In genomic region chr5:167945542-167946384, GRCh38 we compare ENCODE assay signal across 11 cellular contexts.
DNase-seq lines count a peak whose midpoint lies in the region; ATAC-seq, FAIRE-seq and TF ChIP-seq lines count a peak whose summit lies in the region.
"Had no signal": no experiment of that assay in that cellular context is flagged by ENCODE, and none has a peak within 500 bp of the region (broad histone marks: within the 10 kb centered on the region; RNA-seq: fewer than 3 reads in every experiment).

No MANE protein-coding gene starts in this region.

- no peaks in the 10 kb centered on the region for H3K9me3 ChIP-seq in astrocyte (ENCODE audit: insufficient read depth, low read depth, low read length)
- no peaks in the 10 kb centered on the region for H3K9me3 ChIP-seq in right atrium auricular region
- no peaks in the 10 kb centered on the region for H3K9me3 ChIP-seq in smooth muscle cell (replicated peaks; ENCODE audit: low read depth)

- no peak for TF ChIP-seq CTCF in astrocyte (IDR thresholded peaks at IDR 0.05; ENCODE audit: insufficient read depth, low read depth, low read length)
- TF ChIP-seq CTCF in right atrium auricular region (IDR thresholded peaks at IDR 0.05): no peak
- no peak for TF ChIP-seq CTCF in smooth muscle cell (IDR thresholded peaks at IDR 0.05; ENCODE audit: borderline replicate concordance, insufficient read depth, poor library complexity, severe bottlenecking)

- peak overlapping the region; percentile 99 for H3K27ac Mint-ChIP-seq in astrocyte (ENCODE audit: unreplicated experiment)
- H3K27ac Mint-ChIP-seq in naive thymus-derived CD8-positive, alpha-beta T cell: no peak overlapping the region
- H3K27ac Mint-ChIP-seq: activated T-helper 2 cell treated with anti-CD3 and anti-CD28 coated beads, Interferon-gamma antibody, Interleukin-2, Interleukin-4, amounts not matched to agents 10 μg/mL and 5 μg/mL and 100 μg/mL, durations not matched to agents 14 hours and 24 hours and 36 hours; memory B cell had no signal

- POLR2A ChIA-PET in naive thymus-derived CD8-positive, alpha-beta T cell (lab: Charles Lee): no interaction called here

- no peak for ATAC-seq in HG03097 (IDR thresholded peaks at IDR 0.05; ENCODE audit: low FRiP score, unreplicated experiment)
- no peak for ATAC-seq in naive thymus-derived CD8-positive, alpha-beta T cell

- no peaks in the 10 kb centered on the region for H3K36me3 ChIP-seq in astrocyte (ENCODE audit: insufficient read depth, low read length)
- no peaks in the 10 kb centered on the region for H3K36me3 ChIP-seq in right atrium auricular region
- no peaks in the 10 kb centered on the region for H3K36me3 ChIP-seq in smooth muscle cell (ENCODE audit: low read depth)

- H2AFZ ChIP-seq in astrocyte (ENCODE audit: low read depth, low read length): peak overlapping the region; percentile 18
- H2AFZ ChIP-seq in smooth muscle cell (ENCODE audit: low read depth): no peak overlapping the region

- WGBS in smooth muscle cell (ENCODE audit: low lambda C conversion rate): 35% methylated on average over 14 of the region's 14 CpGs

- no peaks in the 10 kb centered on the region for H3K27me3 Mint-ChIP-seq in astrocyte (ENCODE audit: low read depth, unreplicated experiment)
- peaks cover 0 to 4% (median 0%) of the 10 kb centered on the region in 5 donors for H3K27me3 Mint-ChIP-seq in naive thymus-derived CD8-positive, alpha-beta T cell
- H3K27me3 Mint-ChIP-seq: memory B cell had no signal

- peaks cover 14% of the 10 kb centered on the region for H3F3A ChIP-seq in smooth muscle cell (ENCODE audit: low read depth)

- H3K4me2 ChIP-seq in astrocyte (ENCODE audit: low read length) (peak overlapping the region; percentile 69), smooth muscle cell (peak overlapping the region; percentile 74)

- peaks cover 80% of the 10 kb centered on the region for H3K4me1 Mint-ChIP-seq in astrocyte (ENCODE audit: low read depth, unreplicated experiment)
- peaks cover 0 to under 1% (median 0%) of the 10 kb centered on the region in 4 donors for H3K4me1 Mint-ChIP-seq in naive thymus-derived CD8-positive, alpha-beta T cell
- H3K4me1 Mint-ChIP-seq: memory B cell had no signal

- peaks cover 56% of the 10 kb centered on the region for H3K4me1 ChIP-seq in astrocyte (ENCODE audit: insufficient read depth, low read length)
- H3K4me1 ChIP-seq in right atrium auricular region: peaks cover 0 to 29% of the 10 kb centered on the region in 2 donors
- H3K4me1 ChIP-seq in smooth muscle cell (ENCODE audit: low read depth): peaks cover 3% of the 10 kb centered on the region

- H3K9ac ChIP-seq in astrocyte (ENCODE audit: low read length): peak overlapping the region; percentile 78
- peak overlapping the region; percentile 36 for H3K9ac ChIP-seq in smooth muscle cell (ENCODE audit: low read depth)

- no peak overlapping the region for H3K4me3 Mint-ChIP-seq in astrocyte (ENCODE audit: unreplicated experiment)
- H3K4me3 Mint-ChIP-seq in naive thymus-derived CD8-positive, alpha-beta T cell: no peak overlapping the region
- H3K4me3 Mint-ChIP-seq: memory B cell had no signal

- H4K20me1 ChIP-seq in astrocyte (ENCODE audit: insufficient read depth, low read length) (no peaks in the 10 kb centered on the region), smooth muscle cell (ENCODE audit: low read depth) (no peaks in the 10 kb centered on the region)

- no peaks in the 10 kb centered on the region for H3K27me3 ChIP-seq in astrocyte (ENCODE audit: insufficient read depth, low read length)
- no peaks in the 10 kb centered on the region for H3K27me3 ChIP-seq in right atrium auricular region
- no peaks in the 10 kb centered on the region for H3K27me3 ChIP-seq in smooth muscle cell (ENCODE audit: low read depth)

- H3K79me2 ChIP-seq in astrocyte (ENCODE audit: insufficient read depth, low read length): no peaks in the 10 kb centered on the region
- H3K79me2 ChIP-seq in smooth muscle cell (ENCODE audit: low read depth): no peaks in the 10 kb centered on the region

- peak overlapping the region; percentile 90 for H3K27ac ChIP-seq in astrocyte (ENCODE audit: low read depth, low read length)
- H3K27ac ChIP-seq in right atrium auricular region: peak overlapping the region; percentile 56 to 78
- peak overlapping the region; percentile 84 for H3K27ac ChIP-seq in smooth muscle cell (ENCODE audit: low read depth)
- H3K27ac ChIP-seq: HL-60 had no signal

- no peaks in the 10 kb centered on the region for H3K9me3 Mint-ChIP-seq in astrocyte (ENCODE audit: unreplicated experiment)
- peaks cover 0 to 3% (median 0%) of the 10 kb centered on the region in 9 donors for H3K9me3 Mint-ChIP-seq in naive thymus-derived CD8-positive, alpha-beta T cell
- H3K9me3 Mint-ChIP-seq: activated T-helper 2 cell treated with anti-CD3 and anti-CD28 coated beads, Interferon-gamma antibody, Interleukin-2, Interleukin-4, amounts not matched to agents 10 μg/mL and 5 μg/mL and 100 μg/mL, durations not matched to agents 14 hours and 24 hours and 36 hours; memory B cell had no signal

- H3K36me3 Mint-ChIP-seq in astrocyte (ENCODE audit: low read depth, unreplicated experiment): peaks cover 3% of the 10 kb centered on the region
- no peaks in the 10 kb centered on the region for H3K36me3 Mint-ChIP-seq in naive thymus-derived CD8-positive, alpha-beta T cell
- H3K36me3 Mint-ChIP-seq: memory B cell had no signal

- peak; percentile 97 for FAIRE-seq in astrocyte (lab: Jason Lieb, UNC)

- DNase-seq in H4 (ENCODE audit: low spot score) (peak; percentile 73), astrocyte (ENCODE audit: low read depth) (peak; percentile 99), right atrium auricular region (ENCODE audit: low spot score) (no peak), smooth muscle cell (lab: John Stamatoyannopoulos, UW; ENCODE audit: unreplicated experiment) (no peak), head of caudate nucleus (no peak), NCI-H1436 treated with DMSO at 0.1 percent for 48 hours (lab: John Stamatoyannopoulos, UW) (no peak)
- DNase-seq in naive thymus-derived CD8-positive, alpha-beta T cell: no peak

- intact Hi-C loops in head of caudate nucleus (cut with DNase I): no loop called here

- H3K4me3 ChIP-seq in astrocyte (ENCODE audit: insufficient read depth, low read depth, low read length): no peak overlapping the region
- H3K4me3 ChIP-seq in right atrium auricular region: no peak overlapping the region
- H3K4me3 ChIP-seq in smooth muscle cell: no peak overlapping the region

Comparison
In these comparisons a context has a peak if more than half of its experiments do, and no peak if none do; other contexts are left out.
1. DNase-seq: peak in H4 (single experiment) and astrocyte (single experiment); none in right atrium auricular region (single experiment), smooth muscle cell (single experiment), head of caudate nucleus (0 of 42), naive thymus-derived CD8-positive, alpha-beta T cell (0 of 10) and NCI-H1436 treated with DMSO at 0.1 percent for 48 hours (single experiment).
2. Peak in every context shown above with its lines, with median percentiles within 50 percentile points of each other: H3K27ac ChIP-seq.